Comparison of ENCODE assay signal across 8 cellular contexts in genomic region chr2:165902929-165903328, GRCh38. TPM values are rescaled to one million over a fixed set of nuclear protein-coding genes. Genes with fewer than 3 reads are reported as not detected.
DNase-seq lines count a peak whose midpoint lies in the region; ATAC-seq and TF ChIP-seq lines count a peak whose summit lies in the region.

No MANE protein-coding gene starts in this region.

- TF ChIP-seq CTCF in GM20000 (IDR thresholded peaks at IDR 0.05; ENCODE audit: extremely low read depth, missing control alignments), result no peak

- no peak for ATAC-seq in CD4-positive, CD25-positive, alpha-beta regulatory T cell (ENCODE audit: low read depth in 2 of 2)
- ATAC-seq in left ventricle myocardium superior (peak; percentile 57), HG03565 (IDR thresholded peaks at IDR 0.05; ENCODE audit: unreplicated experiment) (no peak)

- no peaks in the 10 kb centered on the region for H3K9me3 Mint-ChIP-seq in CD4-positive, CD25-positive, alpha-beta regulatory T cell

- peaks cover 0 to 2% of the 10 kb centered on the region in 2 experiments for H3K9me3 ChIP-seq in CD4-positive, CD25-positive, alpha-beta regulatory T cell (ENCODE audit: control insufficient read depth in 2 of 2, low read length in 2 of 2)

- no peak overlapping the region for H3K27ac ChIP-seq in CD4-positive, CD25-positive, alpha-beta regulatory T cell (ENCODE audit: insufficient read depth, low read length, poor library complexity, severe bottlenecking)

- no peaks in the 10 kb centered on the region for H3K27me3 Mint-ChIP-seq in CD4-positive, CD25-positive, alpha-beta regulatory T cell

- intact Hi-C loops in left ventricle myocardium superior (cut with micrococcal nuclease), result no loop called here

- H3K27ac Mint-ChIP-seq in CD4-positive, CD25-positive, alpha-beta regulatory T cell, result peak overlapping the region in 2 of 3 donors; percentile 4 to 6

- H3K4me1 ChIP-seq in CD4-positive, CD25-positive, alpha-beta regulatory T cell (ENCODE audit: control insufficient read depth, insufficient read depth, low read length, poor library complexity, severe bottlenecking), result peaks cover 6% of the 10 kb centered on the region

- peaks cover 5 to 16% (median 8%) of the 10 kb centered on the region in 4 donors for H3K4me1 Mint-ChIP-seq in CD4-positive, CD25-positive, alpha-beta regulatory T cell

- peak overlapping the region in 2 of 4 donors; percentile 0 to 41 for H3K4me3 Mint-ChIP-seq in CD4-positive, CD25-positive, alpha-beta regulatory T cell

- peak overlapping the region; percentile 48 for H3K4me3 ChIP-seq in CD4-positive, CD25-positive, alpha-beta regulatory T cell (ENCODE audit: low read depth, low read length)

- DNase-seq in CD4-positive, CD25-positive, alpha-beta regulatory T cell, result peak in 1 of 3 donors; percentile 44
- DNase-seq in GM20000 (ENCODE audit: low spot score) (peak; percentile 4), RPMI8226 (peak; percentile 28), left ventricle myocardium superior (no peak), NCI-H187 treated with DMSO at 0.1 percent for 48 hours (lab: John Stamatoyannopoulos, UW) (no peak), putamen (ENCODE audit: low spot score) (no peak)
- DNase-seq in effector CD8-positive, alpha-beta T cell (lab: John Stamatoyannopoulos, UW), result no peak

- H3K36me3 Mint-ChIP-seq in CD4-positive, CD25-positive, alpha-beta regulatory T cell, result peaks cover 61% of the 10 kb centered on the region

- H3K27me3 ChIP-seq in CD4-positive, CD25-positive, alpha-beta regulatory T cell (ENCODE audit: control insufficient read depth, insufficient read depth, low read length), result no peaks in the 10 kb centered on the region

- H3K36me3 ChIP-seq in CD4-positive, CD25-positive, alpha-beta regulatory T cell (ENCODE audit: control insufficient read depth, insufficient read depth, low read length), result peaks cover 32% of the 10 kb centered on the region

RNA-seq across cellular contexts. Expression of gene TTC21B, which starts 50.6 kb away (rescaled TPM):
- 31.2 TPM for total RNA-seq in CD4-positive, CD25-positive, alpha-beta regulatory T cell
- 1 to 10 TPM; 5.1 to 7.8 (median 6.6) TPM for polyA plus RNA-seq in CD4-positive, CD25-positive, alpha-beta regulatory T cell
- 14.7 TPM for total RNA-seq in left ventricle myocardium superior

Comparison
In these comparisons a context has a peak if more than half of its experiments do, and no peak if none do; other contexts are left out.
1. DNase-seq: peak in GM20000 (single experiment) and RPMI8226 (single experiment); none in left ventricle myocardium superior (single experiment), effector CD8-positive, alpha-beta T cell (single experiment), NCI-H187 treated with DMSO at 0.1 percent for 48 hours (single experiment) and putamen (single experiment).